Comparison of ENCODE assay signal across 1 cellular context in the genomic region with DNA sequence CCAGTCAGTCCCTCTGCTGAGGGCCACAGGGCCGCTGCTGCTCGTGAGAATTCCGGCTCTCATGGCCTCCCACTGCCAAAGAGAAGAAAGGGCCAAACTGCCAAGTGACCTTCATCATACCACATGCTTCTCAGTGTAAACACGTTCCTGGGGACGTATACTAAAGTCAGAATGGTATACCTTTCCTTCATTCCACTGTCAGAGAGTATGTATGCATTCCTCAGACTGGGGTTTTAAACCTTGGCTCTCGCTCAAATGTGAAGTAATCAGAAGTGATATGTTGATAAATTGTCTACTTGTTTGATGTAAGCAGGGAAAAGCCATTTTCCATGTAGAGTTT.
TF ChIP-seq lines count a peak whose summit lies in the region.

No MANE protein-coding gene starts in this region.

TF ChIP-seq in IMR-90, 13 proteins besides CTCF, POLR2A, EP300 and RAD21:
- TF ChIP-seq NFE2L2 (IDR thresholded peaks at IDR 0.05; ENCODE audit: low read depth, low read length) (no peak), USF2 (IDR thresholded peaks at IDR 0.05; ENCODE audit: low read depth, low read length) (peak; percentile 21; the same call in 1 of the 2 replicates), CEBPB (IDR thresholded peaks at IDR 0.05; ENCODE audit: low read depth, low read length) (peak; percentile 48; the same call in 1 of the 2 replicates), MAFK (IDR thresholded peaks at IDR 0.05; ENCODE audit: low read depth, low read length) (no peak), SMC3 (IDR thresholded peaks at IDR 0.05; ENCODE audit: low read depth, low read length) (no peak), RFX5 (IDR thresholded peaks at IDR 0.05; ENCODE audit: low read depth, low read length) (no peak), BHLHE40 (IDR thresholded peaks at IDR 0.05; ENCODE audit: low read depth, low read length) (peak; percentile 56; the same call in 1 of the 2 replicates)
TF ChIP-seq in IMR-90: peak in this region for 3.
